ENCODE assay signal across 11 cellular contexts in genomic region chr2:237500681-237501424, GRCh38. TPM values are rescaled to one million over a fixed set of nuclear protein-coding genes. Genes with fewer than 3 reads are reported as not detected.
DNase-seq lines count a peak whose midpoint lies in the region; TF ChIP-seq lines count a peak whose summit lies in the region.
"Had no signal": no experiment of that assay in that cellular context is flagged by ENCODE, and none has a peak within 500 bp of the region (broad histone marks: within the 10 kb centered on the region; RNA-seq: fewer than 3 reads in every experiment).

No MANE protein-coding gene starts in this region.

- no peaks in the 10 kb centered on the region for H3K9me3 ChIP-seq in Loucy (ENCODE audit: insufficient read depth, low read depth, low read length)
- H3K9me3 ChIP-seq in mucosa of rectum (ENCODE audit: control insufficient read depth in 2 of 2, low read length in 2 of 2) = no peaks in the 10 kb centered on the region
- H3K9me3 ChIP-seq in spleen = no peaks in the 10 kb centered on the region

- no peaks in the 10 kb centered on the region for H3K9me2 ChIP-seq in Loucy (replicated peaks; ENCODE audit: low read depth, low read length)

- no peaks in the 10 kb centered on the region for H3K79me2 ChIP-seq in Loucy (ENCODE audit: insufficient read depth, low read length)

- intact Hi-C loops in posterior vena cava (cut with DNase I) = no loop called here
- intact Hi-C loops in spleen (cut with DNase I; ENCODE audit: low total_unique reads) = no loop called here

- no peak overlapping the region for H3K4me3 ChIP-seq in Loucy (ENCODE audit: low read length, poor library complexity, severe bottlenecking)
- no peak overlapping the region for H3K4me3 ChIP-seq in cardiac fibroblast (replicated peaks in 1 of 2; ENCODE audit: low read depth in 2 of 2, low read length in 2 of 2)
- H3K4me3 ChIP-seq in mucosa of rectum (ENCODE audit: low read length in 2 of 2) = no peak overlapping the region
- H3K4me3 ChIP-seq in spleen = no peak overlapping the region

- TF ChIP-seq CTCF in Loucy (conservative IDR thresholded peaks at IDR 0.05; ENCODE audit: low read length) (no peak), cardiac fibroblast (IDR thresholded peaks at IDR 0.05; ENCODE audit: low read depth, low read length) (no peak), spleen (IDR thresholded peaks at IDR 0.05 in 8 of 11, conservative IDR thresholded peaks at IDR 0.05 in 3 of 11) (no peak)

- H2AFZ ChIP-seq in Loucy (ENCODE audit: low read length) = peak overlapping the region; percentile 9; the same call in 1 of the 2 replicates

- no peak for TF ChIP-seq POLR2A in spleen (IDR thresholded peaks at IDR 0.05)

- H4K20me1 ChIP-seq in Loucy (ENCODE audit: insufficient read depth, low read length, poor library complexity, severe bottlenecking) = no peaks in the 10 kb centered on the region

- peak overlapping the region; percentile 24 for H3K4me2 ChIP-seq in Loucy (ENCODE audit: low read depth, low read length, poor library complexity, severe bottlenecking)
- H3K4me2 ChIP-seq: KMS-11 had no signal

- WGBS in spleen, 5 donors = 53 to 62% (median 56%) methylated on average over 13 of the region's 13 CpGs

- H3K36me3 ChIP-seq in Loucy (ENCODE audit: insufficient read depth, low read length) (no peaks in the 10 kb centered on the region), mucosa of rectum (ENCODE audit: control insufficient read depth in 2 of 2, insufficient read depth in 2 of 2, low read length in 2 of 2) (peaks cover 0 to 25% of the 10 kb centered on the region in 2 donors), spleen (no peaks in the 10 kb centered on the region)

- H3K4me1 ChIP-seq in Loucy (ENCODE audit: insufficient read depth, low read length, poor library complexity, severe bottlenecking) (peaks cover 8% of the 10 kb centered on the region), mucosa of rectum (ENCODE audit: control insufficient read depth in 2 of 2, insufficient read depth in 2 of 2, low read length in 2 of 2) (peaks cover 6 to 28% of the 10 kb centered on the region in 2 donors), spleen (no peaks in the 10 kb centered on the region)

- H3K27me3 ChIP-seq in Loucy (ENCODE audit: insufficient read depth, low read length, poor library complexity, severe bottlenecking) (no peaks in the 10 kb centered on the region), mucosa of rectum (ENCODE audit: control insufficient read depth in 2 of 2, insufficient read depth in 2 of 2, low read length in 2 of 2) (no peaks in the 10 kb centered on the region), spleen (replicated peaks in 1 of 7) (peaks cover 0 to 83% (median 6%) of the 10 kb centered on the region in 7 donors)

- no peak overlapping the region for H3K9ac ChIP-seq in Loucy (ENCODE audit: low read depth, low read length, poor library complexity, severe bottlenecking)
- no peak overlapping the region for H3K9ac ChIP-seq in mucosa of rectum (ENCODE audit: low read depth in 1 of 2, low read length in 2 of 2)
- H3K9ac ChIP-seq: KMS-11 had no signal

- DNase-seq in Caki2 (ENCODE audit: low read depth) = peak; percentile 84
- peak; percentile 90 to 99 for DNase-seq in cardiac fibroblast (ENCODE audit: low read depth in 2 of 2)
- DNase-seq in posterior vena cava (ENCODE audit: low spot score) = no peak
- no peak for DNase-seq in nucleus accumbens (lab: John Stamatoyannopoulos, UW)
- DNase-seq in spleen = no peak
- no peak for DNase-seq in NCI-H2171 treated with DMSO at 0.1 percent for 48 hours (lab: John Stamatoyannopoulos, UW)
- DNase-seq: activated CD4-positive, alpha-beta T cell treated with anti-CD3 and anti-CD28 coated beads, Interleukin-2, amount 50 U/mL, for 1 hour; stimulated activated CD4-positive, alpha-beta T cell treated with anti-CD3 and anti-CD28 coated beads, Interleukin-15, amount 100 ng/mL, for 24 hours had no signal

- no peaks in the 10 kb centered on the region for H3F3A ChIP-seq in Loucy (ENCODE audit: low read depth)

- H3K27ac ChIP-seq in mucosa of rectum (ENCODE audit: low read depth in 2 of 2, low read length in 2 of 2) = peak overlapping the region; percentile 35
- no peak overlapping the region for H3K27ac ChIP-seq in spleen
- H3K27ac ChIP-seq: KMS-11 had no signal

- in situ Hi-C loops in Caki2 (cut with HindIII; ENCODE audit: low pct_unique_long_range_greater_than_20kb, low sequenced_read_pairs) = no loop called here

RNA-seq across cellular contexts. Expression of gene MLPH, which starts 13.8 kb away (rescaled TPM):
- 27.2 and 33.8 TPM in 2 replicates for total RNA-seq in Caki2 (2014; rRNA removed; shearing (Covaris generic); ENCODE audit: low replicate concordance)
- total RNA-seq in posterior vena cava = 1 to 10 TPM; 6.0 to 6.4 TPM
- 1 to 10 TPM in 1 of 7 donors, under 1 TPM in 3, not detected in 3; 0.29 to 1.4 (median 0.52) TPM for total RNA-seq in spleen
- polyA plus RNA-seq in spleen = 1 to 10 TPM in 1 of 3 donors, under 1 TPM in 2; 0.09 to 1.4 (median 0.26) TPM

Comparison
In these comparisons a context has a peak if more than half of its experiments do, and no peak if none do; other contexts are left out.
1. DNase-seq: peak in Caki2 (single experiment) and cardiac fibroblast (2 of 2); none in posterior vena cava (single experiment), nucleus accumbens (0 of 56), spleen (single experiment) and NCI-H2171 treated with DMSO at 0.1 percent for 48 hours (single experiment).
2. H3K27ac ChIP-seq: peak in mucosa of rectum (2 of 2); none in spleen (0 of 8).